ENCODE assay signal across 15 cellular contexts in the genomic region with DNA sequence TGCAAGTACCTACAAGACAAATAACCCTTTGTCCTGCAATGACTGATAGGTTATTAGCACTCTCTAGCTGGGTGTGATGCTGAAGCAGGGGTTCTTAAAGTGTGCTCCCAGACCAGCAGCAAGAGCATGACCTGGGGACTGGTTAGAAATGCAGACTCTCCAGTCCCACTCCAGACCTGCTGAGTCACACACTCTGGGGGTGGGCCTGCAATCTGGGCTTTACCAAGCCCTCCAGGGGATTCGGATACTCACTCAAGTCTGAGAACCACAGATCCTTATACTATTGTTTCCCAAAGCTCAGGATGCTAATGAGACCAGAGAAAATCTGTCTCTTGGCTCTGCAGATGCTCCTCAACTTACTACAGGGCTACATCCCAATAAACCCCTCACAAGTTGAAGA.
"Had no signal": no experiment of that assay in that cellular context is flagged by ENCODE, and none has a peak within 500 bp of the region (broad histone marks: within the 10 kb centered on the region; RNA-seq: fewer than 3 reads in every experiment).

No MANE protein-coding gene starts in this region.

- H3K9me3 ChIP-seq: gastroesophageal sphincter, psoas muscle, right lobe of liver, upper lobe of left lung had no signal

- H3K27ac ChIP-seq: cardiac muscle cell, gastroesophageal sphincter, hepatocyte, psoas muscle, right lobe of liver, upper lobe of left lung had no signal

- H3K27me3 ChIP-seq: cardiac muscle cell, gastroesophageal sphincter, hepatocyte, right lobe of liver, upper lobe of left lung had no signal

- H3K79me2 ChIP-seq: hepatocyte had no signal

- H3K36me3 Mint-ChIP-seq: activated CD4-positive, alpha-beta memory T cell treated with anti-CD3 and anti-CD28 coated beads for 36 hours; activated naive CD8-positive, alpha-beta T cell treated with anti-CD3 and anti-CD28 coated beads, Interleukin-2, amount 10 ng/mL, durations not matched to agents 7 days and 5 days; naive thymus-derived CD8-positive, alpha-beta T cell; stimulated activated naive B cell treated with anti-CD40 and anti-IgM and Interleukin-4, amounts not matched to agents 10 μg/mL and 1 μg/mL and 100 μg/mL, for 72 hours had no signal

- H3K4me1 Mint-ChIP-seq: activated naive CD8-positive, alpha-beta T cell treated with anti-CD3 and anti-CD28 coated beads, Interleukin-2, amount 10 ng/mL, durations not matched to agents 7 days and 5 days; naive thymus-derived CD8-positive, alpha-beta T cell had no signal

- FAIRE-seq: endothelial cell of umbilical vein had no signal

- H3K4me3 ChIP-seq: cardiac muscle cell, gastroesophageal sphincter, hepatocyte, lung, psoas muscle, right lobe of liver, upper lobe of left lung had no signal

- H3K4me2 ChIP-seq: hepatocyte had no signal

- ATAC-seq: activated T-cell treated with anti-CD3 and anti-CD28 coated beads, Interleukin-2, amount 50 U/mL, for 72 hours; gastroesophageal sphincter; naive thymus-derived CD8-positive, alpha-beta T cell; psoas muscle; right lobe of liver; stimulated activated naive B cell treated with anti-CD40 and anti-IgM and Interleukin-4, amounts not matched to agents 10 μg/mL and 1 μg/mL and 100 μg/mL, for 72 hours had no signal

- H2AFZ ChIP-seq: hepatocyte had no signal

- H3K36me3 ChIP-seq: cardiac muscle cell, right lobe of liver, upper lobe of left lung had no signal

- H3K4me3 Mint-ChIP-seq: activated CD4-positive, alpha-beta memory T cell treated with anti-CD3 and anti-CD28 coated beads for 36 hours; activated naive CD8-positive, alpha-beta T cell treated with anti-CD3 and anti-CD28 coated beads, Interleukin-2, amount 10 ng/mL, durations not matched to agents 7 days and 5 days; activated T-cell treated with anti-CD3 and anti-CD28 coated beads, Interleukin-2, amount 50 U/mL, for 72 hours; naive thymus-derived CD8-positive, alpha-beta T cell; stimulated activated naive B cell treated with anti-CD40 and anti-IgM and Interleukin-4, amounts not matched to agents 10 μg/mL and 1 μg/mL and 100 μg/mL, for 72 hours had no signal

- DNase-seq: activated CD4-positive, alpha-beta memory T cell treated with anti-CD3 and anti-CD28 coated beads for 36 hours; activated naive CD8-positive, alpha-beta T cell treated with anti-CD3 and anti-CD28 coated beads, Interleukin-2, amount 10 ng/mL, durations not matched to agents 7 days and 5 days; activated T-cell treated with anti-CD3 and anti-CD28 coated beads, Interleukin-2, amount 50 U/mL, for 72 hours; aorta; naive thymus-derived CD8-positive, alpha-beta T cell; psoas muscle; right lobe of liver; stimulated activated CD4-positive, alpha-beta T cell treated with anti-CD3 and anti-CD28 coated beads, Interleukin-2, amount 100 ng/mL, for 24 hours; stimulated activated naive B cell treated with anti-CD40 and anti-IgM and Interleukin-4, amounts not matched to agents 10 μg/mL and 1 μg/mL and 100 μg/mL, for 72 hours; upper lobe of left lung had no signal

- H3K4me1 ChIP-seq: psoas muscle, right lobe of liver, upper lobe of left lung had no signal

- H3K27ac Mint-ChIP-seq: activated CD4-positive, alpha-beta memory T cell treated with anti-CD3 and anti-CD28 coated beads for 36 hours; activated naive CD8-positive, alpha-beta T cell treated with anti-CD3 and anti-CD28 coated beads, Interleukin-2, amount 10 ng/mL, durations not matched to agents 7 days and 5 days; activated T-cell treated with anti-CD3 and anti-CD28 coated beads, Interleukin-2, amount 50 U/mL, for 72 hours; naive thymus-derived CD8-positive, alpha-beta T cell; stimulated activated naive B cell treated with anti-CD40 and anti-IgM and Interleukin-4, amounts not matched to agents 10 μg/mL and 1 μg/mL and 100 μg/mL, for 72 hours had no signal

- H3K27me3 Mint-ChIP-seq: activated CD4-positive, alpha-beta memory T cell treated with anti-CD3 and anti-CD28 coated beads for 36 hours had no signal

- H3K9me3 Mint-ChIP-seq: activated CD4-positive, alpha-beta memory T cell treated with anti-CD3 and anti-CD28 coated beads for 36 hours; activated naive CD8-positive, alpha-beta T cell treated with anti-CD3 and anti-CD28 coated beads, Interleukin-2, amount 10 ng/mL, durations not matched to agents 7 days and 5 days; activated T-cell treated with anti-CD3 and anti-CD28 coated beads, Interleukin-2, amount 50 U/mL, for 72 hours; stimulated activated naive B cell treated with anti-CD40 and anti-IgM and Interleukin-4, amounts not matched to agents 10 μg/mL and 1 μg/mL and 100 μg/mL, for 72 hours had no signal
